9 cellular contexts compared by ENCODE assay signal in the genomic region with DNA sequence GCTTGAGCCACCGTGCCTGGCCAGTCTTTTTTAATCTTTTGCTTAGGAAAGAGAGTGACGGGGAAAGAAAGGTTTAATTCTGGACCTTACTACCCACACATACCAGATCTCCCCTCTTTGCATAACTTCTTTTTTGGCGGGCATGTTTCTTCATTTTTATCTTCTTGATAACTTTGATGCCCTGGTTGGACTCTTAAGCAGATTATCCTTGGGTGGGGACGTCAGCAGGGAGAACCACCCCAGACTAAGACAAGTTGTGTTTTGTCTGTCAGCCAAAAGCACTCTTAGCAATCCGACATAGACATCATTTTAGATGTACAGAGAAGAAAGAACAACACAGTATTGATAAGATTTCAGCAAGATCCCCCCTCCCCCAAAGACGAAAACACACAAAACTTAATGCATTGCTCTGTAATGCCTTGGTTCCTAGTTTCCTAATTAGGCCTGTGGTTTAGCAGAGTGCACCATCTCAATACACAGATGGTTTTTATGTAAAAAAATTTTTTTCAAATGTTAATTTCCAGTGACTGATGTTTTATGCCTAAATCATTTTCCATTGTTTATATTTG.
DNase-seq lines count a peak whose midpoint lies in the region; ATAC-seq and TF ChIP-seq lines count a peak whose summit lies in the region.
"Had no signal": no experiment of that assay in that cellular context is flagged by ENCODE, and none has a peak within 500 bp of the region (broad histone marks: within the 10 kb centered on the region; RNA-seq: fewer than 3 reads in every experiment).

No MANE protein-coding gene starts in this region.

- intact Hi-C loops in upper lobe of right lung (cut with DNase I), result no loop called here

- no peaks in the 10 kb centered on the region for H3K9me3 Mint-ChIP-seq in stimulated activated naive CD8-positive, alpha-beta T cell treated with anti-CD3 and anti-CD28 coated beads, Interleukin-15, Interleukin-2, amounts not matched to agents 100 ng/mL and 50 ng/mL, for 24 hours
- H3K9me3 Mint-ChIP-seq: dendritic cell treated with granulocyte-macrophage colony-stimulating factor and Interleukin-4, amounts not matched to agents 40 ng/mL and 50 ng/mL, for 4 days had no signal

- no peak for ATAC-seq in stimulated activated naive CD8-positive, alpha-beta T cell treated with anti-CD3 and anti-CD28 coated beads, Interleukin-15, Interleukin-2, amounts not matched to agents 100 U/mL and 50 U/mL, for 24 hours
- ATAC-seq in HG03432 (IDR thresholded peaks at IDR 0.05; ENCODE audit: unreplicated experiment), result peak; percentile 21
- ATAC-seq in upper lobe of right lung, result no peak

- H3K4me1 ChIP-seq in upper lobe of right lung, result peaks cover 8% of the 10 kb centered on the region

- H3K9me3 ChIP-seq in upper lobe of right lung, result no peaks in the 10 kb centered on the region

- no peaks in the 10 kb centered on the region for H3K27me3 Mint-ChIP-seq in stimulated activated naive CD8-positive, alpha-beta T cell treated with anti-CD3 and anti-CD28 coated beads, Interleukin-15, Interleukin-2, amounts not matched to agents 100 ng/mL and 50 ng/mL, for 24 hours

- TF ChIP-seq CTCF in upper lobe of right lung (IDR thresholded peaks at IDR 0.05), result no peak

- H3K36me3 Mint-ChIP-seq in stimulated activated naive CD8-positive, alpha-beta T cell treated with anti-CD3 and anti-CD28 coated beads, Interleukin-15, Interleukin-2, amounts not matched to agents 100 ng/mL and 50 ng/mL, for 24 hours (ENCODE audit: low read depth), result peaks cover 25% of the 10 kb centered on the region

- H3K4me3 Mint-ChIP-seq in stimulated activated naive CD8-positive, alpha-beta T cell treated with anti-CD3 and anti-CD28 coated beads, Interleukin-15, Interleukin-2, amounts not matched to agents 100 ng/mL and 50 ng/mL, for 24 hours, result peak overlapping the region; percentile 43
- H3K4me3 Mint-ChIP-seq: dendritic cell treated with granulocyte-macrophage colony-stimulating factor and Interleukin-4, amounts not matched to agents 40 ng/mL and 50 ng/mL, for 4 days had no signal

- H3K27ac ChIP-seq in upper lobe of right lung, result peak overlapping the region; percentile 74

- no peak for DNase-seq in stimulated activated naive CD8-positive, alpha-beta T cell treated with anti-CD3 and anti-CD28 coated beads, Interleukin-15, Interleukin-2, amounts not matched to agents 100 U/mL and 50 U/mL, for 24 hours
- DNase-seq in epidermal melanocyte (ENCODE audit: insufficient read length, low spot score), result peak; percentile 59
- no peak for DNase-seq in upper lobe of right lung
- DNase-seq in stimulated activated CD4-positive, alpha-beta T cell treated with anti-CD3 and anti-CD28 coated beads, Interleukin-4, amount 100 ng/mL, for 1 hour, result no peak
- DNase-seq in D341Med (ENCODE audit: low spot score), result no peak
- DNase-seq in GDM1 (lab: John Stamatoyannopoulos, UW), result no peak

- peak overlapping the region; percentile 16 for H3K4me3 ChIP-seq in upper lobe of right lung

- H3K27me3 ChIP-seq in upper lobe of right lung, result no peaks in the 10 kb centered on the region

- peak overlapping the region; percentile 79 for H3K27ac Mint-ChIP-seq in stimulated activated naive CD8-positive, alpha-beta T cell treated with anti-CD3 and anti-CD28 coated beads, Interleukin-15, Interleukin-2, amounts not matched to agents 100 ng/mL and 50 ng/mL, for 24 hours
- H3K27ac Mint-ChIP-seq: dendritic cell treated with granulocyte-macrophage colony-stimulating factor and Interleukin-4, amounts not matched to agents 40 ng/mL and 50 ng/mL, for 4 days had no signal

- no peaks in the 10 kb centered on the region for H3K36me3 ChIP-seq in upper lobe of right lung

- peaks cover 64% of the 10 kb centered on the region for H3K4me1 Mint-ChIP-seq in stimulated activated naive CD8-positive, alpha-beta T cell treated with anti-CD3 and anti-CD28 coated beads, Interleukin-15, Interleukin-2, amounts not matched to agents 100 ng/mL and 50 ng/mL, for 24 hours (ENCODE audit: low read depth)
